Comparison of ENCODE assay signal across 8 cellular contexts in genomic region chr12:105330283-105330937, GRCh38. TPM values are rescaled to one million over a fixed set of nuclear protein-coding genes. Genes with fewer than 3 reads are reported as not detected.
DNase-seq lines count a peak whose midpoint lies in the region; ATAC-seq and TF ChIP-seq lines count a peak whose summit lies in the region.

C12orf75 (plus strand) TSS chr12:105330691; CDS start chr12:105330892, 201 bp downstream.

- peak; percentile 73 for ATAC-seq in GM18517 (IDR thresholded peaks at IDR 0.05; ENCODE audit: unreplicated experiment)
- peak; percentile 81 for ATAC-seq in HG02970 (IDR thresholded peaks at IDR 0.05; ENCODE audit: low FRiP score, unreplicated experiment)
- peak; percentile 93 for ATAC-seq in sciatic nerve

- intact Hi-C loops in sciatic nerve (cut with DNase I): no loop called here

- in situ Hi-C loops in astrocyte of the cerebellum (cut with HindIII; ENCODE audit: low sequenced_read_pairs): no loop called here

- DNase-seq in NCI-H1930 (lab: John Stamatoyannopoulos, UW) (peak; percentile 84 to 90), T1000 (lab: John Stamatoyannopoulos, UW) (peak; percentile 64), astrocyte of the cerebellum (ENCODE audit: low read depth) (peak; percentile 34), hippocampal formation (lab: John Stamatoyannopoulos, UW) (peak; percentile 27 to 59), sciatic nerve (ENCODE audit: low spot score) (peak; percentile 86), OCI-M2 (lab: John Stamatoyannopoulos, UW; ENCODE audit: unreplicated experiment) (no peak)

- H3K4me3 ChIP-seq in astrocyte of the cerebellum (ENCODE audit: low read depth, low read length): peak within 1 kb of the TSS; percentile 74

- no peak for TF ChIP-seq CTCF in astrocyte of the cerebellum (IDR thresholded peaks at IDR 0.05; ENCODE audit: low read depth, low read length, missing control alignments)

RNA-seq across cellular contexts. Expression of gene C12orf75, which starts in this region (rescaled TPM):
- total RNA-seq in sciatic nerve: 35.7 TPM
